ENCODE assay signal across 7 cellular contexts in genomic region chr19:35869327-35870123, GRCh38. TPM values are rescaled to one million over a fixed set of nuclear protein-coding genes. Genes with fewer than 3 reads are reported as not detected.
DNase-seq lines count a peak whose midpoint lies in the region; ATAC-seq and TF ChIP-seq lines count a peak whose summit lies in the region.

No MANE protein-coding gene starts in this region.

- no peak overlapping the region for H3K27ac ChIP-seq in gastroesophageal sphincter
- H3K27ac ChIP-seq in parathyroid adenoma: peak overlapping the region; percentile 65

- TF ChIP-seq CTCF in NB4 (IDR thresholded peaks at IDR 0.05; ENCODE audit: low read depth, low read length) (no peak), gastroesophageal sphincter (IDR thresholded peaks at IDR 0.05) (no peak), parathyroid adenoma (IDR thresholded peaks at IDR 0.05) (no peak)

- H3K27me3 ChIP-seq in gastroesophageal sphincter (peaks cover 40% of the 10 kb centered on the region), parathyroid adenoma (ENCODE audit: control insufficient read depth, insufficient read depth, low read length) (no peaks in the 10 kb centered on the region)

- no peaks in the 10 kb centered on the region for H3K9me3 ChIP-seq in gastroesophageal sphincter
- no peaks in the 10 kb centered on the region for H3K9me3 ChIP-seq in parathyroid adenoma (ENCODE audit: control insufficient read depth, low read length)

- H3K36me3 ChIP-seq in gastroesophageal sphincter: no peaks in the 10 kb centered on the region
- H3K36me3 ChIP-seq in parathyroid adenoma (ENCODE audit: control insufficient read depth, insufficient read depth, low read length): no peaks in the 10 kb centered on the region

- H3K4me3 ChIP-seq in NB4 (ENCODE audit: low read depth, low read length) (no peak overlapping the region), gastroesophageal sphincter (peak overlapping the region in 1 of 2 donors; percentile 64), parathyroid adenoma (ENCODE audit: low read depth, low read length) (peak overlapping the region; percentile 41)

- 0 to 2% methylated on average over 10 to 14 of the region's 51 CpGs for WGBS in gastroesophageal sphincter (ENCODE audit: low coverage in 1 of 2), 2 donors

- peak overlapping the region; percentile 61 for H2AFZ ChIP-seq in parathyroid adenoma

- peak overlapping the region; percentile 79 for H3K4me2 ChIP-seq in parathyroid adenoma (ENCODE audit: low read length)

- TF ChIP-seq EP300 in gastroesophageal sphincter (IDR thresholded peaks at IDR 0.05): no peak

- H3K79me2 ChIP-seq in parathyroid adenoma: peaks cover 4% of the 10 kb centered on the region

- ATAC-seq in GM19023 (IDR thresholded peaks at IDR 0.05; ENCODE audit: unreplicated experiment) (peak; percentile 73), gastroesophageal sphincter (peak; percentile 65)

- TF ChIP-seq POLR2A in NB4 (IDR thresholded peaks at IDR 0.05; ENCODE audit: extremely low read depth, insufficient read length) (no peak), gastroesophageal sphincter (IDR thresholded peaks at IDR 0.05) (no peak)

- H3K9ac ChIP-seq in parathyroid adenoma: no peak overlapping the region

- H3K4me1 ChIP-seq in gastroesophageal sphincter (peaks cover 5 to 30% (median 14%) of the 10 kb centered on the region in 3 donors), parathyroid adenoma (peaks cover 11% of the 10 kb centered on the region)

- in situ Hi-C loops in SK-MEL-5 (cut with HindIII; ENCODE audit: low pct_unique_long_range_greater_than_20kb, low sequenced_read_pairs): no loop called here

- peak; percentile 51 for DNase-seq in NB4 (ENCODE audit: low read depth)
- peak; percentile 90 for DNase-seq in SK-MEL-5 (ENCODE audit: low read depth, low spot score)
- peak; percentile 84 for DNase-seq in activated naive CD4-positive, alpha-beta T cell treated with Interleukin-2 at 50 U/mL for 16 hours
- DNase-seq in ureter (ENCODE audit: low spot score): peak; percentile 62

RNA-seq across cellular contexts. Expression of gene APLP1, which starts 1.2 kb away (rescaled TPM):
- total RNA-seq in SK-MEL-5 (2014; rRNA removed; shearing (Covaris generic)): 9.2 and 13.5 TPM in 2 replicates
- polyA plus RNA-seq in SK-MEL-5 (2015; cell fraction: cytosol; rRNA removed): 35.6 and 55.6 TPM in 2 replicates
- polyA plus RNA-seq in SK-MEL-5 (2015; cell fraction: nucleus; rRNA removed): 12.0 and 12.6 TPM in 2 replicates
- total RNA-seq in gastroesophageal sphincter: 10 to 100 TPM in 1 of 4 donors, 1 to 10 TPM in 3; 4.7 to 10.0 (median 8.8) TPM
- 6.2 TPM for total RNA-seq in ureter

RNA-seq across cellular contexts. Expression of gene KIRREL2, which starts 12.8 kb away (rescaled TPM):
- total RNA-seq in SK-MEL-5 (2014; rRNA removed; shearing (Covaris generic)): 1.7 and 2.4 TPM in 2 replicates
- polyA plus RNA-seq in SK-MEL-5 (2015; cell fraction: cytosol; rRNA removed): 2.0 TPM in 2 replicates
- 0.39 and 0.89 TPM in 2 replicates for polyA plus RNA-seq in SK-MEL-5 (2015; cell fraction: nucleus; rRNA removed)
- total RNA-seq in gastroesophageal sphincter (not detected), ureter (not detected)

RNA-seq across cellular contexts. Expression of gene NPHS1, which starts 17.2 kb away (rescaled TPM):
- total RNA-seq in SK-MEL-5 (2014; rRNA removed; shearing (Covaris generic)): not detected in 2 replicates
- polyA plus RNA-seq in SK-MEL-5 (2015; cell fraction: cytosol; rRNA removed): 0.07 TPM in 1 of 2 replicates, not detected in the other
- polyA plus RNA-seq in SK-MEL-5 (2015; cell fraction: nucleus; rRNA removed): 0.14 TPM in 1 of 2 replicates, not detected in the other
- total RNA-seq in gastroesophageal sphincter (not detected), ureter (not detected)

RNA-seq across cellular contexts. Expression of gene NFKBID, which starts 30.8 kb away (rescaled TPM):
- total RNA-seq in SK-MEL-5 (2014; rRNA removed; shearing (Covaris generic)): 1.1 and 1.9 TPM in 2 replicates
- 1.6 and 1.9 TPM in 2 replicates for polyA plus RNA-seq in SK-MEL-5 (2015; cell fraction: cytosol; rRNA removed)
- 17.7 and 27.1 TPM in 2 replicates for polyA plus RNA-seq in SK-MEL-5 (2015; cell fraction: nucleus; rRNA removed)
- total RNA-seq in gastroesophageal sphincter (1 to 10 TPM; 2.8 to 9.5 (median 5.7) TPM), ureter (14.1 TPM)

RNA-seq across cellular contexts. Expression of gene HCST, which starts 32.8 kb away (rescaled TPM):
- total RNA-seq in SK-MEL-5 (2014; rRNA removed; shearing (Covaris generic)): not detected in 2 replicates
- not detected in 2 replicates for polyA plus RNA-seq in SK-MEL-5 (2015; cell fraction: cytosol; rRNA removed)
- polyA plus RNA-seq in SK-MEL-5 (2015; cell fraction: nucleus; rRNA removed): not detected in 2 replicates
- total RNA-seq in gastroesophageal sphincter: 1 to 10 TPM in 3 of 4 donors, not detected in 1; 1.8 to 3.1 (median 3.0) TPM
- 6.8 TPM for total RNA-seq in ureter
